In the genomic region with DNA sequence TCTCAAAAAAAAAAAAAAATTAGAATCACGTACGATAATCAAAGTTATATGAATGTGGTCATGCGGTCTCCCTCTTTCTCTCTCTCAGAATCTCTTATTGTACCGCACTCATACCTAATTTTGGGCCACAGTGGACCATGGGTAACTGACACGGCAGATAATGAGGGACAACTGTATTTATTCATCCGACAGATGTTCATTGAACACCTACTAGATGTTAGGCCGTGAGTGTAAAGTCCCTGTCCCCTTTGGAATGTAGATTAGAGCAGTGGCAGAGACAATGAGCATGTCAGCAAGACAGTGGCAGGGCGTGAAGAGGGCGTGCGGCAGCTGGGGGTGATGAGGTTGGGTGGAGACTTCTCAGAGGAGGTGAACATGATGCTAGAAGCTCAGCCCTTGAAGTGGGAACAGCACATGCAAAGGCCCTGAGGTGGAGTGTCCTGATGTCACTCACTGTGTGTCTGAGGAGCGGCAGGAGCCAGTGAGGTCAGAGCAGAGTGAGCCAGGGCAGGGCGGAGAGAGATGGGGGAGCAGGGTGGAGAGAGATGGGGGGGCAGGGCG, we compare ENCODE assay signal across 17 cellular contexts. TPM values are rescaled to one million over a fixed set of nuclear protein-coding genes. Genes with fewer than 3 reads are reported as not detected.
DNase-seq lines count a peak whose midpoint lies in the region; ATAC-seq and TF ChIP-seq lines count a peak whose summit lies in the region.
"Had no signal": no experiment of that assay in that cellular context is flagged by ENCODE, and none has a peak within 500 bp of the region (broad histone marks: within the 10 kb centered on the region; RNA-seq: fewer than 3 reads in every experiment).

No MANE protein-coding gene starts in this region.

- H4K5ac ChIP-seq in IMR-90 (ENCODE audit: low read depth, low read length), result no peak overlapping the region

- peaks cover 6% of the 10 kb centered on the region; the same call in 1 of the 2 replicates for H3K9me1 ChIP-seq in IMR-90 (ENCODE audit: insufficient read depth, low read length)

- H3K36me3 Mint-ChIP-seq in activated naive CD4-positive, alpha-beta T cell treated with anti-CD3 and anti-CD28 coated beads, Interleukin-2, amount 50 U/mL, for 24 hours, result no peaks in the 10 kb centered on the region
- H3K36me3 Mint-ChIP-seq in activated naive CD4-positive, alpha-beta T cell treated with anti-CD3 and anti-CD28 coated beads for 36 hours (ENCODE audit: low read depth), result no peaks in the 10 kb centered on the region
- H3K36me3 Mint-ChIP-seq in memory B cell, result peaks cover 5% of the 10 kb centered on the region
- no peaks in the 10 kb centered on the region for H3K36me3 Mint-ChIP-seq in stimulated activated naive B cell treated with anti-CD40 and anti-IgM and Interleukin-4, amounts not matched to agents 10 μg/mL and 1 μg/mL and 100 μg/mL, for 72 hours
- H3K36me3 Mint-ChIP-seq in CD4-positive, alpha-beta memory T cell, result no peaks in the 10 kb centered on the region

- no peaks in the 10 kb centered on the region for H4K20me1 ChIP-seq in IMR-90 (ENCODE audit: insufficient read depth, low read length)
- H4K20me1 ChIP-seq: BLaER1 had no signal

- no peak for TF ChIP-seq CTCF in IMR-90 (conservative IDR thresholded peaks at IDR 0.05; ENCODE audit: low read depth, low read length)

- intact Hi-C loops in activated naive CD4-positive, alpha-beta T cell treated with anti-CD3 and anti-CD28 coated beads for 36 hours (cut with micrococcal nuclease), result no loop called here
- intact Hi-C loops in IMR-90 (cut with micrococcal nuclease), result no loop called here
- intact Hi-C loops in CD4-positive, alpha-beta memory T cell (cut with micrococcal nuclease), result no loop called here

- no peak overlapping the region for H3K23ac ChIP-seq in IMR-90 (ENCODE audit: low read depth, low read length)

- POLR2A ChIA-PET in IMR-90 (lab: Charles Lee; ENCODE audit: unreplicated experiment), result no interaction called here
- POLR2A ChIA-PET in CD4-positive, alpha-beta memory T cell (lab: Charles Lee; ENCODE audit: partially characterized antibody), result no interaction called here

- no peak overlapping the region for H2BK15ac ChIP-seq in IMR-90 (ENCODE audit: low read depth, low read length)

- H3K36me3 ChIP-seq in IMR-90 (ENCODE audit: control insufficient read depth, insufficient read depth, low read length), result no peaks in the 10 kb centered on the region
- H3K36me3 ChIP-seq in CD4-positive, alpha-beta memory T cell (ENCODE audit: insufficient read depth, low read length), result no peaks in the 10 kb centered on the region
- H3K36me3 ChIP-seq: BLaER1 had no signal

- DNase-seq in activated naive CD4-positive, alpha-beta T cell treated with anti-CD3 and anti-CD28 coated beads for 36 hours, result no peak
- DNase-seq in IMR-90, result no peak
- no peak for DNase-seq in memory B cell (ENCODE audit: low spot score in 2 of 2)
- no peak for DNase-seq in stimulated activated naive B cell treated with anti-CD40 and anti-IgM and Interleukin-4, amounts not matched to agents 10 μg/mL and 1 μg/mL and 100 μg/mL, for 72 hours
- DNase-seq in NCI-H510A (lab: John Stamatoyannopoulos, UW), result no peak
- DNase-seq in activated T-cell treated with anti-CD3 and anti-CD28 coated beads for 4 hours, result no peak
- DNase-seq in CD4-positive, alpha-beta memory T cell, result no peak
- DNase-seq: 8988T, AML-193, DMS153, DMS79 treated with DMSO at 0.1 percent for 48 hours, EL, GOT3 had no signal

- no peaks in the 10 kb centered on the region for H3K9me3 Mint-ChIP-seq in activated naive CD4-positive, alpha-beta T cell treated with anti-CD3 and anti-CD28 coated beads, Interleukin-2, amount 50 U/mL, for 24 hours
- no peaks in the 10 kb centered on the region for H3K9me3 Mint-ChIP-seq in activated naive CD4-positive, alpha-beta T cell treated with anti-CD3 and anti-CD28 coated beads for 36 hours
- no peaks in the 10 kb centered on the region for H3K9me3 Mint-ChIP-seq in memory B cell
- H3K9me3 Mint-ChIP-seq in stimulated activated naive B cell treated with anti-CD40 and anti-IgM and Interleukin-4, amounts not matched to agents 10 μg/mL and 1 μg/mL and 100 μg/mL, for 72 hours, result no peaks in the 10 kb centered on the region
- H3K9me3 Mint-ChIP-seq in CD4-positive, alpha-beta memory T cell, result no peaks in the 10 kb centered on the region

- CTCF ChIA-PET in activated naive CD4-positive, alpha-beta T cell treated with anti-CD3 and anti-CD28 coated beads for 36 hours (lab: Charles Lee), result no interaction called here
- CTCF ChIA-PET in IMR-90 (lab: Yijun Ruan, JAX), result no interaction called here
- CTCF ChIA-PET in CD4-positive, alpha-beta memory T cell (lab: Charles Lee; ENCODE audit: partially characterized antibody), result no interaction called here

- H2BK5ac ChIP-seq in IMR-90 (ENCODE audit: low read depth, low read length, poor library complexity, severe bottlenecking), result no peak overlapping the region

- no peaks in the 10 kb centered on the region for H3K9me3 ChIP-seq in IMR-90 (ENCODE audit: control insufficient read depth, insufficient read depth, low read length)
- H3K9me3 ChIP-seq in CD4-positive, alpha-beta memory T cell (ENCODE audit: control insufficient read depth in 1 of 2, low read length in 2 of 2), result no peaks in the 10 kb centered on the region
- H3K9me3 ChIP-seq: BLaER1 had no signal

- no peak overlapping the region for H2BK120ac ChIP-seq in IMR-90 (ENCODE audit: low read depth, low read length)

- H3K27ac Mint-ChIP-seq in activated naive CD4-positive, alpha-beta T cell treated with anti-CD3 and anti-CD28 coated beads, Interleukin-2, amount 50 U/mL, for 24 hours, result peak overlapping the region; percentile 48
- no peak overlapping the region for H3K27ac Mint-ChIP-seq in activated naive CD4-positive, alpha-beta T cell treated with anti-CD3 and anti-CD28 coated beads for 36 hours
- H3K27ac Mint-ChIP-seq in memory B cell, result peak overlapping the region; percentile 21
- peak overlapping the region; percentile 4 for H3K27ac Mint-ChIP-seq in stimulated activated naive B cell treated with anti-CD40 and anti-IgM and Interleukin-4, amounts not matched to agents 10 μg/mL and 1 μg/mL and 100 μg/mL, for 72 hours
- H3K27ac Mint-ChIP-seq in CD4-positive, alpha-beta memory T cell, result no peak overlapping the region

- no peak overlapping the region for H3K4me3 ChIP-seq in IMR-90 (ENCODE audit: insufficient read depth, low read depth, low read length)
- H3K4me3 ChIP-seq in CD4-positive, alpha-beta memory T cell (ENCODE audit: low read length in 2 of 2), result no peak overlapping the region
- H3K4me3 ChIP-seq: BLaER1 had no signal

- no peak overlapping the region for H3K4me3 Mint-ChIP-seq in activated naive CD4-positive, alpha-beta T cell treated with anti-CD3 and anti-CD28 coated beads, Interleukin-2, amount 50 U/mL, for 24 hours
- H3K4me3 Mint-ChIP-seq in activated naive CD4-positive, alpha-beta T cell treated with anti-CD3 and anti-CD28 coated beads for 36 hours, result no peak overlapping the region
- no peak overlapping the region for H3K4me3 Mint-ChIP-seq in memory B cell
- no peak overlapping the region for H3K4me3 Mint-ChIP-seq in stimulated activated naive B cell treated with anti-CD40 and anti-IgM and Interleukin-4, amounts not matched to agents 10 μg/mL and 1 μg/mL and 100 μg/mL, for 72 hours
- peak overlapping the region in 1 of 8 donors; percentile 0 for H3K4me3 Mint-ChIP-seq in CD4-positive, alpha-beta memory T cell

- H3K27me3 Mint-ChIP-seq in activated naive CD4-positive, alpha-beta T cell treated with anti-CD3 and anti-CD28 coated beads, Interleukin-2, amount 50 U/mL, for 24 hours, result no peaks in the 10 kb centered on the region
- no peaks in the 10 kb centered on the region for H3K27me3 Mint-ChIP-seq in activated naive CD4-positive, alpha-beta T cell treated with anti-CD3 and anti-CD28 coated beads for 36 hours (ENCODE audit: low read depth)
- peaks cover 22% of the 10 kb centered on the region for H3K27me3 Mint-ChIP-seq in memory B cell
- H3K27me3 Mint-ChIP-seq in stimulated activated naive B cell treated with anti-CD40 and anti-IgM and Interleukin-4, amounts not matched to agents 10 μg/mL and 1 μg/mL and 100 μg/mL, for 72 hours, result peaks cover 48 to 60% of the 10 kb centered on the region in 2 donors
- H3K27me3 Mint-ChIP-seq in CD4-positive, alpha-beta memory T cell, result peaks cover 2 to 3% of the 10 kb centered on the region in 2 donors

- no peak overlapping the region for H3K27ac ChIP-seq in IMR-90 (ENCODE audit: insufficient read depth, low read length)
- H3K27ac ChIP-seq in CD4-positive, alpha-beta memory T cell (ENCODE audit: low read depth, low read length), result no peak overlapping the region
- H3K27ac ChIP-seq: BLaER1, HL-60 had no signal

- in situ Hi-C loops in IMR-90 (cut with MboI; ENCODE audit: low sequenced_read_pairs), result no loop called here

- no peak overlapping the region for H3K4ac ChIP-seq in IMR-90 (ENCODE audit: low read depth, low read length)

- ATAC-seq in IMR-90 (ENCODE audit: low read depth) (no peak), memory B cell (ENCODE audit: low read depth) (no peak)
- ATAC-seq in stimulated activated naive B cell treated with anti-CD40 and anti-IgM and Interleukin-4, amounts not matched to agents 10 μg/mL and 1 μg/mL and 100 μg/mL, for 72 hours (replicated peaks), result no peak
- ATAC-seq: HCT116 had no signal

- H3K79me1 ChIP-seq in IMR-90 (ENCODE audit: low read depth in 1 of 2, low read length in 2 of 2), result no peaks in the 10 kb centered on the region

- no peak overlapping the region for H4K8ac ChIP-seq in IMR-90 (ENCODE audit: low read depth in 2 of 2, low read length in 2 of 2)

- H3K4me1 ChIP-seq in IMR-90 (ENCODE audit: control insufficient read depth, insufficient read depth, low read length), result peaks cover 10% of the 10 kb centered on the region
- H3K4me1 ChIP-seq in CD4-positive, alpha-beta memory T cell (ENCODE audit: insufficient read depth, low read length), result peaks cover 10% of the 10 kb centered on the region

- BruUV-seq in IMR-90 (replicated peaks; lab: Mats Ljungman, UMichigan), result no TSS peak

- no peak overlapping the region for H2BK20ac ChIP-seq in IMR-90 (ENCODE audit: low read depth, low read length)

- no peak for TF ChIP-seq RAD21 in IMR-90 (IDR thresholded peaks at IDR 0.05; ENCODE audit: low read length)

- dilution Hi-C loops in IMR-90 (cut with HindIII; ENCODE audit: low sequenced_read_pairs, unreplicated experiment), result no loop called here

- H2AK9ac ChIP-seq in IMR-90 (replicated peaks; ENCODE audit: low read depth, low read length, poor library complexity), result peak overlapping the region; percentile 26

- 73% methylated on average over 5 of the region's 13 CpGs; no CpG with 5 or more reads in 1 of the 2 experiments for WGBS in IMR-90 (ENCODE audit: extremely low coverage in 2 of 2, insufficient read length in 1 of 2), 2 experiments

- H4K91ac ChIP-seq in IMR-90 (ENCODE audit: insufficient read depth, low read depth, low read length), result no peak overlapping the region

- no peak overlapping the region for H3K9ac ChIP-seq in IMR-90 (ENCODE audit: low read depth, low read length)
- H3K9ac ChIP-seq: BLaER1 had no signal

- no peak for TF ChIP-seq POLR2A in IMR-90 (IDR thresholded peaks at IDR 0.05; ENCODE audit: low read depth, low read length)

- H3K14ac ChIP-seq in IMR-90 (replicated peaks; ENCODE audit: low read depth, low read length), result no peak overlapping the region

- no peak overlapping the region for H2AK5ac ChIP-seq in IMR-90 (ENCODE audit: low read depth, low read length)

- no peak overlapping the region for H3K56ac ChIP-seq in IMR-90 (ENCODE audit: extremely low read depth, insufficient read depth, low read length)

- H2AFZ ChIP-seq in IMR-90 (replicated peaks; ENCODE audit: low read length, poor library complexity), result no peak overlapping the region

- peaks cover 7% of the 10 kb centered on the region for H3K4me1 Mint-ChIP-seq in activated naive CD4-positive, alpha-beta T cell treated with anti-CD3 and anti-CD28 coated beads, Interleukin-2, amount 50 U/mL, for 24 hours
- H3K4me1 Mint-ChIP-seq in activated naive CD4-positive, alpha-beta T cell treated with anti-CD3 and anti-CD28 coated beads for 36 hours (ENCODE audit: low read depth), result peaks cover 5% of the 10 kb centered on the region
- H3K4me1 Mint-ChIP-seq in memory B cell, result peaks cover 24% of the 10 kb centered on the region
- H3K4me1 Mint-ChIP-seq in stimulated activated naive B cell treated with anti-CD40 and anti-IgM and Interleukin-4, amounts not matched to agents 10 μg/mL and 1 μg/mL and 100 μg/mL, for 72 hours, result peaks cover 13 to 26% of the 10 kb centered on the region in 2 donors
- H3K4me1 Mint-ChIP-seq in CD4-positive, alpha-beta memory T cell, result peaks cover 6 to 18% (median 12%) of the 10 kb centered on the region in 4 donors

- H3K4me2 ChIP-seq in IMR-90 (ENCODE audit: low read depth, low read length), result no peak overlapping the region
- H3K4me2 ChIP-seq: BLaER1 had no signal

- H3K27me3 ChIP-seq in IMR-90 (ENCODE audit: control insufficient read depth, insufficient read depth, low read length), result peaks cover 31% of the 10 kb centered on the region
- H3K27me3 ChIP-seq in CD4-positive, alpha-beta memory T cell (ENCODE audit: insufficient read depth, low read length), result no peaks in the 10 kb centered on the region

- H3K18ac ChIP-seq in IMR-90 (ENCODE audit: low read depth, low read length), result no peak overlapping the region

RNA-seq across cellular contexts. Expression of a gene that starts 25.1 kb away (rescaled TPM):
- under 1 TPM; 0.27 to 0.31 TPM for total RNA-seq in activated naive CD4-positive, alpha-beta T cell treated with anti-CD3 and anti-CD28 coated beads for 36 hours
- total RNA-seq in IMR-90 (2012; rRNA removed), result under 0.01 TPM in 1 of 2 replicates, not detected in the other
- polyA plus RNA-seq in IMR-90 (2012; rRNA removed), result 0.01 and 0.02 TPM in 2 replicates
- 0.01 TPM in 2 replicates for polyA plus RNA-seq in IMR-90 (2012; cell fraction: cytosol; rRNA removed)
- 0.03 and 0.05 TPM in 2 replicates for polyA plus RNA-seq in IMR-90 (2012; cell fraction: nucleus; rRNA removed; ENCODE audit: low replicate concordance)
- 10 to 100 TPM; 57.8 to 58.0 TPM for total RNA-seq in CD4-positive, alpha-beta memory T cell
- 1 to 10 TPM in 1 of 2 donors, under 1 TPM in 1; 0.30 to 1.6 TPM for polyA plus RNA-seq in CD4-positive, alpha-beta memory T cell

Comparison
In these comparisons a context has a peak if more than half of its experiments do, and no peak if none do; other contexts are left out.
1. H3K27ac Mint-ChIP-seq: peak in activated naive CD4-positive, alpha-beta T cell treated with anti-CD3 and anti-CD28 coated beads, Interleukin-2, amount 50 U/mL, for 24 hours (single experiment), memory B cell (single experiment) and stimulated activated naive B cell treated with anti-CD40 and anti-IgM and Interleukin-4, amounts not matched to agents 10 μg/mL and 1 μg/mL and 100 μg/mL, for 72 hours (single experiment); none in activated naive CD4-positive, alpha-beta T cell treated with anti-CD3 and anti-CD28 coated beads for 36 hours (single experiment) and CD4-positive, alpha-beta memory T cell (0 of 7).
2. RNA of a gene that starts 25.1 kb away (total RNA-seq): 57.8 to 58.0 TPM in CD4-positive, alpha-beta memory T cell; 0.27 to 0.31 TPM in activated naive CD4-positive, alpha-beta T cell treated with anti-CD3 and anti-CD28 coated beads for 36 hours and under 0.01 TPM in IMR-90; every median in the first group is over 10 times any median in the second.